14 cellular contexts compared by ENCODE assay signal in genomic region chr16:56211471-56211944, GRCh38. TPM values are rescaled to one million over a fixed set of nuclear protein-coding genes. Genes with fewer than 3 reads are reported as not detected.
DNase-seq lines count a peak whose midpoint lies in the region; ATAC-seq and TF ChIP-seq lines count a peak whose summit lies in the region.
"Had no signal": no experiment of that assay in that cellular context is flagged by ENCODE, and none has a peak within 500 bp of the region (broad histone marks: within the 10 kb centered on the region; RNA-seq: fewer than 3 reads in every experiment).

No MANE protein-coding gene starts in this region.

- 45% methylated on average over 3 of the region's 7 CpGs for WGBS in right lobe of liver (ENCODE audit: insufficient coverage, low coverage, low lambda C conversion rate, missing lambda C conversion rate)

- H3K27me3 ChIP-seq in Loucy (ENCODE audit: insufficient read depth, low read length, poor library complexity, severe bottlenecking): no peaks in the 10 kb centered on the region
- no peaks in the 10 kb centered on the region for H3K27me3 ChIP-seq in right lobe of liver

- H3K4me3 ChIP-seq in Loucy (ENCODE audit: low read length, poor library complexity, severe bottlenecking): no peak overlapping the region
- H3K4me3 ChIP-seq in right lobe of liver: no peak overlapping the region

- no peaks in the 10 kb centered on the region for H3K9me2 ChIP-seq in Loucy (replicated peaks; ENCODE audit: low read depth, low read length)

- peak; percentile 66 to 86 (median 69) for ATAC-seq in right lobe of liver
- no peak for ATAC-seq in HG02981 (IDR thresholded peaks at IDR 0.05; ENCODE audit: unreplicated experiment)
- ATAC-seq in HG02973 (IDR thresholded peaks at IDR 0.05; ENCODE audit: unreplicated experiment): no peak
- ATAC-seq: HCT116 had no signal

- H3K27ac ChIP-seq in cingulate gyrus (ENCODE audit: low read depth, low read length): peak overlapping the region; percentile 43
- H3K27ac ChIP-seq in right lobe of liver: peak overlapping the region in 2 of 3 donors; percentile 37 to 50
- peak overlapping the region; percentile 30 for H3K27ac ChIP-seq in temporal lobe (ENCODE audit: low read depth, low read length)

- H3K9ac ChIP-seq in Loucy (ENCODE audit: low read depth, low read length, poor library complexity, severe bottlenecking): no peak overlapping the region

- peak; percentile 10 for TF ChIP-seq POLR2A in right lobe of liver (IDR thresholded peaks at IDR 0.05)

- H3K36me3 ChIP-seq in Loucy (ENCODE audit: insufficient read depth, low read length): no peaks in the 10 kb centered on the region
- H3K36me3 ChIP-seq in right lobe of liver: no peaks in the 10 kb centered on the region

- H3F3A ChIP-seq in Loucy (ENCODE audit: low read depth): no peaks in the 10 kb centered on the region

- no peaks in the 10 kb centered on the region for H3K4me1 ChIP-seq in Loucy (ENCODE audit: insufficient read depth, low read length, poor library complexity, severe bottlenecking)
- H3K4me1 ChIP-seq in right lobe of liver: peaks cover 0 to 19% (median 9%) of the 10 kb centered on the region in 4 donors

- H4K20me1 ChIP-seq in Loucy (ENCODE audit: insufficient read depth, low read length, poor library complexity, severe bottlenecking): no peaks in the 10 kb centered on the region

- H3K9me3 ChIP-seq in Loucy (ENCODE audit: insufficient read depth, low read depth, low read length) (no peaks in the 10 kb centered on the region), right lobe of liver (no peaks in the 10 kb centered on the region)

- intact Hi-C loops in right lobe of liver (cut with DNase I): no loop called here

- no peaks in the 10 kb centered on the region for H3K79me2 ChIP-seq in Loucy (ENCODE audit: insufficient read depth, low read length)

- no peak overlapping the region for H3K4me2 ChIP-seq in Loucy (ENCODE audit: low read depth, low read length, poor library complexity, severe bottlenecking)

- no peak for TF ChIP-seq CTCF in Loucy (conservative IDR thresholded peaks at IDR 0.05; ENCODE audit: low read length)
- TF ChIP-seq CTCF in right lobe of liver (IDR thresholded peaks at IDR 0.05): no peak

- no peak for DNase-seq in right lobe of liver
- DNase-seq in NOMO-1 (lab: John Stamatoyannopoulos, UW; ENCODE audit: unreplicated experiment in 2 of 2): no peak
- DNase-seq in cerebellum (ENCODE audit: low spot score): no peak
- DNase-seq: activated CD8-positive, alpha-beta memory T cell treated with anti-CD3 and anti-CD28 coated beads, Interleukin-2, amount 50 U/mL, for 48 hours; activated naive CD8-positive, alpha-beta T cell treated with anti-CD3 and anti-CD28 coated beads for 36 hours; CD4-positive, alpha-beta memory T cell; NCI-H2171 treated with DMSO at 0.1 percent for 48 hours; retina had no signal

- peak overlapping the region; percentile 57; the same call in 1 of the 2 replicates for H2AFZ ChIP-seq in Loucy (ENCODE audit: low read length)

RNA-seq across cellular contexts. Expression of gene GNAO1, which starts 20.2 kb away (rescaled TPM):
- 10 to 100 TPM; 18.2 to 45.1 (median 21.5) TPM for total RNA-seq in right lobe of liver
- total RNA-seq in temporal lobe: 66.6 TPM
- total RNA-seq in cerebellum: 71.6 TPM

Comparison
In these comparisons a context has a peak if more than half of its experiments do, and no peak if none do; other contexts are left out.
1. ATAC-seq: peak in right lobe of liver (4 of 4); none in HG02981 (single experiment) and HG02973 (single experiment).
2. Peak in every context shown above with its lines, with median percentiles within 50 percentile points of each other: H3K27ac ChIP-seq.